8 cellular contexts compared by ENCODE assay signal in genomic region chr1:62437273-62437945, GRCh38.
A peak's percentile ranks its signal among the peaks of the same experiment; 100 is the strongest.
DNase-seq lines count a peak whose midpoint lies in the region; ATAC-seq and TF ChIP-seq lines count a peak whose summit lies in the region.

No MANE protein-coding gene starts in this region.

- peaks cover 58% of the 10 kb centered on the region for H3K79me2 ChIP-seq in SU-DHL-6 (ENCODE audit: insufficient read depth, low read length)

- H3K4me2 ChIP-seq in SU-DHL-6 (ENCODE audit: low read depth, low read length, poor library complexity, severe bottlenecking), result peak overlapping the region; percentile 95

- H3F3A ChIP-seq in SU-DHL-6 (ENCODE audit: insufficient read depth), result peaks cover 14% of the 10 kb centered on the region

- H2AFZ ChIP-seq in SU-DHL-6 (ENCODE audit: low read depth, low read length, severe bottlenecking), result peak overlapping the region; percentile 82

- ATAC-seq in HG02938 (IDR thresholded peaks at IDR 0.05; ENCODE audit: unreplicated experiment), result no peak
- ATAC-seq in HG03175 (IDR thresholded peaks at IDR 0.05; ENCODE audit: unreplicated experiment), result no peak

- H3K27me3 ChIP-seq in HAP-1 (ENCODE audit: low read depth) (no peaks in the 10 kb centered on the region), SU-DHL-6 (ENCODE audit: low read length) (no peaks in the 10 kb centered on the region), brain microvascular endothelial cell (replicated peaks) (no peaks in the 10 kb centered on the region)

- DNase-seq in HAP-1 (ENCODE audit: low spot score in 2 of 2) (peak in 1 of 2 experiments; percentile 36), brain microvascular endothelial cell (no peak), inferior parietal cortex (ENCODE audit: extremely low spot score) (peak; percentile 29)
- DNase-seq in stimulated activated CD4-positive, alpha-beta T cell treated with anti-CD3 and anti-CD28 coated beads, Interleukin-1b, Interleukin-23, amount 100 ng/mL, for 4 hours (ENCODE audit: low read depth in 2 of 2), result peak; percentile 10 to 36

- TF ChIP-seq CTCF in C4-2B (conservative IDR thresholded peaks at IDR 0.05) (no peak), SU-DHL-6 (IDR thresholded peaks at IDR 0.05; ENCODE audit: insufficient read depth, low read length, poor library complexity, severe bottlenecking) (no peak), brain microvascular endothelial cell (IDR thresholded peaks at IDR 0.05; ENCODE audit: low read depth, low read length, missing control alignments) (no peak)

- H3K9ac ChIP-seq in SU-DHL-6 (ENCODE audit: low read length), result peak overlapping the region; percentile 100

- H4K20me1 ChIP-seq in SU-DHL-6 (ENCODE audit: low read depth, low read length), result peaks cover 38% of the 10 kb centered on the region

- H3K36me3 ChIP-seq in HAP-1 (replicated peaks) (peaks cover 23% of the 10 kb centered on the region), SU-DHL-6 (ENCODE audit: low read length) (peaks cover 18% of the 10 kb centered on the region), brain microvascular endothelial cell (replicated peaks) (peaks cover 3% of the 10 kb centered on the region)

- H3K4me1 ChIP-seq in HAP-1, result peaks cover 16% of the 10 kb centered on the region

- H3K4me3 ChIP-seq in HAP-1 (peak overlapping the region; percentile 95), SU-DHL-6 (ENCODE audit: insufficient read depth, low read length, poor library complexity, severe bottlenecking) (peak overlapping the region; percentile 78), brain microvascular endothelial cell (ENCODE audit: low read depth, low read length) (peak overlapping the region; percentile 90)

- H3K9me3 ChIP-seq in HAP-1 (no peaks in the 10 kb centered on the region), SU-DHL-6 (ENCODE audit: insufficient read depth, low read length) (no peaks in the 10 kb centered on the region)

- in situ Hi-C loops in HAP-1 (cut with MboI; ENCODE audit: low sequenced_read_pairs) (no loop called here), brain microvascular endothelial cell (cut with HindIII; ENCODE audit: low pct_ligation_motif_present, low sequenced_read_pairs) (no loop called here)

- H3K27ac ChIP-seq in C4-2B (peak overlapping the region; percentile 99), SU-DHL-6 (ENCODE audit: low read depth, low read length) (peak overlapping the region; percentile 99), brain microvascular endothelial cell (peak overlapping the region; percentile 99)

- H3K9me2 ChIP-seq in SU-DHL-6 (replicated peaks; ENCODE audit: insufficient read depth, low read length), result no peaks in the 10 kb centered on the region
